ENCODE assay signal across 13 cellular contexts in genomic region chr3:159620873-159621272, GRCh38.
DNase-seq lines count a peak whose midpoint lies in the region; ATAC-seq and TF ChIP-seq lines count a peak whose summit lies in the region.
"Had no signal": no experiment of that assay in that cellular context is flagged by ENCODE, and none has a peak within 500 bp of the region (broad histone marks: within the 10 kb centered on the region; RNA-seq: fewer than 3 reads in every experiment).

No MANE protein-coding gene starts in this region.

- peak; percentile 88 for DNase-seq in EH (ENCODE audit: low read depth)
- peak; percentile 93 for DNase-seq in PC-3
- peak; percentile 61 for DNase-seq in dedifferentiated amniotic fluid mesenchymal stem cell (ENCODE audit: extremely low spot score)
- no peak for DNase-seq in osteoblast (ENCODE audit: insufficient read length, low spot score, missing footprints)
- no peak for DNase-seq in activated CD4-positive, alpha-beta T cell treated with anti-CD3 and anti-CD28 coated beads, Interleukin-2, amount 10 ng/mL, durations not matched to agents 7 days and 5 days
- no peak for DNase-seq in NCI-H526 (lab: John Stamatoyannopoulos, UW)
- DNase-seq: activated naive CD4-positive, alpha-beta T cell treated with anti-CD3 and anti-CD28 coated beads, Interleukin-2, amount 50 U/mL, for 16 hours; midbrain; NCI-H2029; stimulated activated CD4-positive, alpha-beta T cell treated with anti-CD3 and anti-CD28 coated beads, Interleukin-2, amount 100 ng/mL, for 48 hours; stimulated activated naive CD4-positive, alpha-beta T cell had no signal

- peak overlapping the region; percentile 19 for H3K4me2 ChIP-seq in PC-3 (ENCODE audit: low read length)
- peak overlapping the region; percentile 65 for H3K4me2 ChIP-seq in osteoblast (ENCODE audit: insufficient read depth, low read length)

- H3K27me3 ChIP-seq in PC-3 (ENCODE audit: low read length) = no peaks in the 10 kb centered on the region
- H3K27me3 ChIP-seq in osteoblast (ENCODE audit: insufficient read depth, low read length) = no peaks in the 10 kb centered on the region

- H3K36me3 ChIP-seq in PC-3 (ENCODE audit: low read depth, low read length) = no peaks in the 10 kb centered on the region
- no peaks in the 10 kb centered on the region for H3K36me3 ChIP-seq in osteoblast (ENCODE audit: insufficient read depth, low read length)

- no peaks in the 10 kb centered on the region for H3K79me2 ChIP-seq in PC-3 (ENCODE audit: low read length)
- H3K79me2 ChIP-seq in osteoblast (ENCODE audit: insufficient read depth, low read length) = no peaks in the 10 kb centered on the region

- CTCF ChIA-PET in PC-3 (lab: Charles Lee) = interaction anchor here (0.6 to 0.7 kb wide), 2 partner anchors 141 to 262 kb away, joined by 3 read pairs; no protein-coding TSS in a partner anchor
- CTCF ChIA-PET in activated CD4-positive, alpha-beta T cell treated with anti-CD3 and anti-CD28 coated beads, Interleukin-2, amount 10 ng/mL, durations not matched to agents 7 days and 5 days (lab: Charles Lee) = no interaction called here

- no peak overlapping the region for H3K4me3 Mint-ChIP-seq in activated CD4-positive, alpha-beta T cell treated with anti-CD3 and anti-CD28 coated beads, Interleukin-2, amount 10 ng/mL, durations not matched to agents 7 days and 5 days

- no TSS peak for BruUV-seq in PC-3 (replicated peaks; lab: Mats Ljungman, UMichigan)

- H3F3A ChIP-seq in PC-3 (ENCODE audit: low read length, unreplicated experiment) = no peaks in the 10 kb centered on the region

- no peaks in the 10 kb centered on the region for H3K27me3 Mint-ChIP-seq in activated CD4-positive, alpha-beta T cell treated with anti-CD3 and anti-CD28 coated beads, Interleukin-2, amount 10 ng/mL, durations not matched to agents 7 days and 5 days

- TF ChIP-seq CTCF in PC-3 (conservative IDR thresholded peaks at IDR 0.05; ENCODE audit: low read depth, low read length) (no peak), osteoblast (IDR thresholded peaks at IDR 0.05; ENCODE audit: extremely low read depth, low read depth, low read length) (no peak)

- H3K4me1 ChIP-seq in PC-3 (ENCODE audit: insufficient read depth, low read length) = peaks cover 38% of the 10 kb centered on the region
- H3K4me1 ChIP-seq in osteoblast (ENCODE audit: insufficient read depth, low read length) = peaks cover 23% of the 10 kb centered on the region

- H2AFZ ChIP-seq in PC-3 (ENCODE audit: low read length) (no peak overlapping the region), osteoblast (ENCODE audit: low read length) (no peak overlapping the region)

- no peak overlapping the region for H3K4me3 ChIP-seq in PC-3 (ENCODE audit: low read length)
- H3K4me3 ChIP-seq in osteoblast (ENCODE audit: insufficient read depth, low read length) = no peak overlapping the region

- H3K36me3 Mint-ChIP-seq in activated CD4-positive, alpha-beta T cell treated with anti-CD3 and anti-CD28 coated beads, Interleukin-2, amount 10 ng/mL, durations not matched to agents 7 days and 5 days (ENCODE audit: low read depth) = no peaks in the 10 kb centered on the region

- H3K27ac ChIP-seq in PC-3 (ENCODE audit: low read length) = no peak overlapping the region
- H3K27ac ChIP-seq in osteoblast (ENCODE audit: low read depth, low read length) = peak overlapping the region; percentile 80

- no peaks in the 10 kb centered on the region for H4K20me1 ChIP-seq in PC-3 (ENCODE audit: low read length)
- no peaks in the 10 kb centered on the region for H4K20me1 ChIP-seq in osteoblast (ENCODE audit: insufficient read depth, low read length)

- no peak overlapping the region for H3K27ac Mint-ChIP-seq in activated CD4-positive, alpha-beta T cell treated with anti-CD3 and anti-CD28 coated beads, Interleukin-2, amount 10 ng/mL, durations not matched to agents 7 days and 5 days

- H3K9me3 Mint-ChIP-seq in activated CD4-positive, alpha-beta T cell treated with anti-CD3 and anti-CD28 coated beads, Interleukin-2, amount 10 ng/mL, durations not matched to agents 7 days and 5 days = no peaks in the 10 kb centered on the region

- H3K9me3 ChIP-seq in PC-3 (ENCODE audit: low read length) (no peaks in the 10 kb centered on the region), osteoblast (ENCODE audit: low read depth, low read length) (no peaks in the 10 kb centered on the region)

- peak; percentile 83 for ATAC-seq in PC-3
- ATAC-seq in GM21367 (IDR thresholded peaks at IDR 0.05; ENCODE audit: unreplicated experiment) = no peak
- no peak for ATAC-seq in GM19455 (IDR thresholded peaks at IDR 0.05; ENCODE audit: unreplicated experiment)

- POLR2A ChIA-PET in PC-3 (lab: Charles Lee; ENCODE audit: unreplicated experiment) = interaction anchor here (0.7 kb wide), 1 partner anchor 93 kb away, joined by 3 read pairs; no protein-coding TSS in a partner anchor
- POLR2A ChIA-PET in activated CD4-positive, alpha-beta T cell treated with anti-CD3 and anti-CD28 coated beads, Interleukin-2, amount 10 ng/mL, durations not matched to agents 7 days and 5 days (lab: Charles Lee) = no interaction called here

- no peaks in the 10 kb centered on the region for H3K4me1 Mint-ChIP-seq in activated CD4-positive, alpha-beta T cell treated with anti-CD3 and anti-CD28 coated beads, Interleukin-2, amount 10 ng/mL, durations not matched to agents 7 days and 5 days

- intact Hi-C loops in PC-3 (cut with micrococcal nuclease) = no loop called here

- H3K9ac ChIP-seq in PC-3 (ENCODE audit: low read length) = no peak overlapping the region

- H3K9me2 ChIP-seq in PC-3 (replicated peaks; ENCODE audit: low read length) = no peaks in the 10 kb centered on the region

Comparison
In these comparisons a context has a peak if more than half of its experiments do, and no peak if none do; other contexts are left out.
1. DNase-seq: peak in EH (single experiment), PC-3 (single experiment) and dedifferentiated amniotic fluid mesenchymal stem cell (single experiment); none in osteoblast (single experiment), activated CD4-positive, alpha-beta T cell treated with anti-CD3 and anti-CD28 coated beads, Interleukin-2, amount 10 ng/mL, durations not matched to agents 7 days and 5 days (single experiment) and NCI-H526 (0 of 2).